ENCODE assay signal across 25 cellular contexts in the genomic region with DNA sequence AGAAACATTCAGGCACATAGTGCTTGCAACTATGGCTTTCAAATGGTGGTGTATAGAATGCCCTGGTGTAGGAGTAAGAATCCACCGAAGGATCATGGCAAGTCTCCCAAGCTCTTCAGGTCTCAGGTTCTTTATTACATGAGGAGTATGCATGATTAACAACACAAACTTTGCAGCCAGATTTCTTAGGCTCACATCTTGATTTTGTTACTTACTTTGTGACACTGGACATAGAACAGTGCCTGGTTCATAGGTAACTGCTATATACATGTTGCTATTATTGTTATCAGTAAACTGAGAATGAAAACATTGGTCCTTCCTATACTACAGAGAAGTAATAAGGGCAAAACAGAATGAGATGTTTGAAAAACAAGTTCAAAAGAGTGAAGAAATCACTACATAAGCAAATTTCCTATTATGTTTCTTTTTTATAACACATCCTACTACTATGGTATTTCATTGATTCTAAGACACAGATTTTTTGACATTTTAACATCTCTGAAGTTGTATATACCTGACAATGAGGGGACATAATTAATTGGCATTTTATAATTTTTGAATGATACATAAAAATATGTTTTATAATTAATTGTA.
"Had no signal": no experiment of that assay in that cellular context is flagged by ENCODE, and none has a peak within 500 bp of the region (broad histone marks: within the 10 kb centered on the region; RNA-seq: fewer than 3 reads in every experiment).

No MANE protein-coding gene starts in this region.

- H3K36me3 ChIP-seq: left lung, ovary, right atrium auricular region, stomach, thyroid gland, transverse colon, upper lobe of left lung, vagina had no signal

- H3K9me3 ChIP-seq: left lung, mucosa of descending colon, ovary, right atrium auricular region, stomach, testis, thyroid gland, transverse colon, upper lobe of left lung, vagina had no signal

- H3K4me2 ChIP-seq: hepatocyte had no signal

- H2AFZ ChIP-seq: hepatocyte had no signal

- ATAC-seq: left colon; left lung; mucosa of descending colon; naive thymus-derived CD4-positive, alpha-beta T cell; natural killer cell treated with Interleukin-12 subunit alpha and Interleukin-12 subunit beta and Interleukin-15 and Interleukin-18, amount 100 ng/mL, for 72 hours; sciatic nerve; stimulated activated naive B cell treated with anti-CD40 and anti-IgM and Interleukin-4, amounts not matched to agents 10 μg/mL and 1 μg/mL and 100 μg/mL, for 72 hours; stimulated activated naive CD8-positive, alpha-beta T cell treated with anti-CD3 and anti-CD28 coated beads, Interleukin-15, Interleukin-2, amounts not matched to agents 100 U/mL and 50 U/mL, for 24 hours had no signal

- H3K27ac ChIP-seq: hepatocyte, left lung, ovary, right atrium auricular region, skin epidermis, stomach, testis, transverse colon, upper lobe of left lung, vagina had no signal

- H3K4me3 ChIP-seq: hepatocyte, left lung, lung, mucosa of descending colon, ovary, right atrium auricular region, skin epidermis, stomach, testis, thyroid gland, transverse colon, upper lobe of left lung, vagina had no signal

- H3K79me2 ChIP-seq: hepatocyte had no signal

- H3K4me1 ChIP-seq: left lung, right atrium auricular region had no signal

- DNase-seq: islet precursor cell; kidney glomerular epithelial cell; left colon; left lung; mucosa of descending colon; naive thymus-derived CD4-positive, alpha-beta T cell; ovary; stimulated activated CD4-positive, alpha-beta T cell treated with anti-CD3 and anti-CD28 coated beads, Interleukin-12 subunit alpha, Interleukin-12 subunit beta, amount 100 ng/mL, for 4 hours; stimulated activated CD4-positive, alpha-beta T cell treated with anti-CD3 and anti-CD28 coated beads, Interleukin-15, amount 100 ng/mL, for 24 hours; stimulated activated CD4-positive, alpha-beta T cell treated with anti-CD3 and anti-CD28 coated beads, Interleukin-2, amount 100 ng/mL, for 24 hours; stimulated activated CD4-positive, alpha-beta T cell treated with anti-CD3 and anti-CD28 coated beads, Interleukin-4, amount 100 ng/mL, for 1 hour; stimulated activated naive B cell treated with anti-CD40 and anti-IgM and Interleukin-4, amounts not matched to agents 10 μg/mL and 1 μg/mL and 100 μg/mL, for 72 hours; stimulated activated naive CD8-positive, alpha-beta T cell treated with anti-CD3 and anti-CD28 coated beads, Interleukin-15, Interleukin-2, amounts not matched to agents 100 U/mL and 50 U/mL, for 24 hours; stomach; testis; thyroid gland; transverse colon; upper lobe of left lung had no signal

- H3K27me3 ChIP-seq: hepatocyte, left lung, ovary, right atrium auricular region, stomach, testis, thyroid gland, transverse colon, upper lobe of left lung, vagina had no signal
